In genomic region chr15:57553526-57553925, GRCh38 we compare ENCODE assay signal across 21 cellular contexts. TPM values are rescaled to one million over a fixed set of nuclear protein-coding genes. Genes with fewer than 3 reads are reported as not detected.
DNase-seq lines count a peak whose midpoint lies in the region; ATAC-seq and TF ChIP-seq lines count a peak whose summit lies in the region.
"Had no signal": no experiment of that assay in that cellular context is flagged by ENCODE, and none has a peak within 500 bp of the region (broad histone marks: within the 10 kb centered on the region; RNA-seq: fewer than 3 reads in every experiment).

No MANE protein-coding gene starts in this region.

- H3K36me3 ChIP-seq in cardiac muscle cell, result peaks cover 17% of the 10 kb centered on the region
- H3K36me3 ChIP-seq in lower lobe of right lung, result no peaks in the 10 kb centered on the region
- peaks cover 0 to 3% of the 10 kb centered on the region in 2 donors for H3K36me3 ChIP-seq in stomach smooth muscle (ENCODE audit: control insufficient read depth in 2 of 2, insufficient read depth in 2 of 2, low read length in 2 of 2)
- H3K36me3 ChIP-seq: thoracic aorta had no signal

- H3K4me3 ChIP-seq in cardiac muscle cell (no peak overlapping the region), dorsolateral prefrontal cortex (no peak overlapping the region), lower lobe of right lung (no peak overlapping the region), stomach smooth muscle (ENCODE audit: low read length in 2 of 2) (no peak overlapping the region)
- H3K4me3 ChIP-seq: thoracic aorta had no signal

- TF ChIP-seq CTCF in cardiac muscle cell (IDR thresholded peaks at IDR 0.05; ENCODE audit: low read depth, low read length) (no peak), dorsolateral prefrontal cortex (IDR thresholded peaks at IDR 0.05 in 54 of 56, conservative IDR thresholded peaks at IDR 0.05 in 2 of 56; ENCODE audit: low read depth in 1 of 56, partially characterized antibody in 56 of 56) (no peak), lower lobe of right lung (IDR thresholded peaks at IDR 0.05) (no peak)

- no peak for ATAC-seq in Right ventricle myocardium superior (ENCODE audit: poor library complexity)
- ATAC-seq in lower lobe of right lung, result no peak
- ATAC-seq in GM18909 (IDR thresholded peaks at IDR 0.05; ENCODE audit: poor library complexity, unreplicated experiment), result no peak
- ATAC-seq in GM19397 (IDR thresholded peaks at IDR 0.05; ENCODE audit: unreplicated experiment), result no peak

- H3K4me1 ChIP-seq in cardiac muscle cell (ENCODE audit: low read depth) (peaks cover 47% of the 10 kb centered on the region), lower lobe of right lung (peaks cover 42% of the 10 kb centered on the region), stomach smooth muscle (ENCODE audit: control insufficient read depth, insufficient read depth, low read length) (peaks cover 25% of the 10 kb centered on the region)
- H3K4me1 ChIP-seq: parathyroid adenoma had no signal

- DNase-seq in cardiac muscle cell (ENCODE audit: low read depth in 1 of 2, low spot score in 1 of 2) (no peak), Right ventricle myocardium superior (no peak), dorsolateral prefrontal cortex (no peak), lower lobe of right lung (no peak), SIG-M5 (lab: John Stamatoyannopoulos, UW) (no peak)
- DNase-seq: activated CD4-positive, alpha-beta T cell treated with anti-CD3 and anti-CD28 coated beads, Interleukin-2, amount 10 ng/mL, durations not matched to agents 24 days and 14 days; activated CD8-positive, alpha-beta memory T cell treated with anti-CD3 and anti-CD28 coated beads, Interleukin-2, amount 50 U/mL, for 4 hours; activated gamma-delta T cell treated with Interleukin-2 at 50 U/mL for 16 hours; cerebellar nuclear complex; Karpas-422; kidney glomerular epithelial cell; NCI-H1048; NCI-H2081 treated with DMSO at 0.1 percent for 48 hours; NCI-H748 treated with DMSO at 0.1 percent for 48 hours; stimulated activated CD4-positive, alpha-beta T cell treated with anti-CD3 and anti-CD28 coated beads, Interleukin-4, amount 100 ng/mL, for 4 hours had no signal

- H3K27ac ChIP-seq in cardiac muscle cell, result peak overlapping the region; percentile 97
- peak overlapping the region in 30 of 59 donors; percentile 2 to 82 (median 62) for H3K27ac ChIP-seq in dorsolateral prefrontal cortex
- peak overlapping the region; percentile 87 for H3K27ac ChIP-seq in lower lobe of right lung
- H3K27ac ChIP-seq in stomach smooth muscle (ENCODE audit: low read length), result peak overlapping the region; percentile 76
- H3K27ac ChIP-seq: 22Rv1, parathyroid adenoma had no signal

- intact Hi-C loops in Right ventricle myocardium superior (cut with DNase I) (loop anchor here (10.0 kb wide), 1 partner anchor 521 kb away; no protein-coding TSS in a partner anchor), dorsolateral prefrontal cortex (cut with DNase I) (loop anchor here in 1 of 2 donors (10.0 kb wide), 2 partner anchors 511 to 631 kb away; partner anchors contain the start of gene ALDH1A2), lower lobe of right lung (cut with DNase I) (no loop called here)

- H3K27me3 ChIP-seq in cardiac muscle cell, result no peaks in the 10 kb centered on the region
- H3K27me3 ChIP-seq in dorsolateral prefrontal cortex, result peaks cover 0 to 5% (median 0%) of the 10 kb centered on the region in 45 donors
- no peaks in the 10 kb centered on the region for H3K27me3 ChIP-seq in lower lobe of right lung (ENCODE audit: low read depth)
- H3K27me3 ChIP-seq in stomach smooth muscle (ENCODE audit: control insufficient read depth in 1 of 2, insufficient read depth in 2 of 2, low read length in 2 of 2), result no peaks in the 10 kb centered on the region

- no peak overlapping the region for H3K9ac ChIP-seq in stomach smooth muscle (ENCODE audit: low read length in 2 of 2)
- H3K9ac ChIP-seq: parathyroid adenoma had no signal

- H3K9me3 ChIP-seq in cardiac muscle cell (ENCODE audit: low read depth) (no peaks in the 10 kb centered on the region), lower lobe of right lung (no peaks in the 10 kb centered on the region), stomach smooth muscle (ENCODE audit: control insufficient read depth in 2 of 2, low read length in 2 of 2) (no peaks in the 10 kb centered on the region)
- H3K9me3 ChIP-seq: thoracic aorta had no signal

RNA-seq across cellular contexts. Expression of gene MYZAP, which starts 38.2 kb away (rescaled TPM):
- total RNA-seq in cardiac muscle cell (103 and 143 TPM in 2 replicates), Right ventricle myocardium superior (966 TPM), dorsolateral prefrontal cortex (1 to 10 TPM in 79 of 120 experiments, under 1 TPM in 38, not detected in 3; 0.31 to 4.8 (median 1.3) TPM), lower lobe of right lung (41.3 TPM)
- 175 and 230 TPM in 2 replicates for polyA plus RNA-seq in cardiac muscle cell
- total RNA-seq: activated CD4-positive, alpha-beta T cell treated with anti-CD3 and anti-CD28 coated beads, Interleukin-2, amount 10 ng/mL, durations not matched to agents 24 days and 14 days had no signal
